Comparison of ENCODE assay signal across 8 cellular contexts in the genomic region with DNA sequence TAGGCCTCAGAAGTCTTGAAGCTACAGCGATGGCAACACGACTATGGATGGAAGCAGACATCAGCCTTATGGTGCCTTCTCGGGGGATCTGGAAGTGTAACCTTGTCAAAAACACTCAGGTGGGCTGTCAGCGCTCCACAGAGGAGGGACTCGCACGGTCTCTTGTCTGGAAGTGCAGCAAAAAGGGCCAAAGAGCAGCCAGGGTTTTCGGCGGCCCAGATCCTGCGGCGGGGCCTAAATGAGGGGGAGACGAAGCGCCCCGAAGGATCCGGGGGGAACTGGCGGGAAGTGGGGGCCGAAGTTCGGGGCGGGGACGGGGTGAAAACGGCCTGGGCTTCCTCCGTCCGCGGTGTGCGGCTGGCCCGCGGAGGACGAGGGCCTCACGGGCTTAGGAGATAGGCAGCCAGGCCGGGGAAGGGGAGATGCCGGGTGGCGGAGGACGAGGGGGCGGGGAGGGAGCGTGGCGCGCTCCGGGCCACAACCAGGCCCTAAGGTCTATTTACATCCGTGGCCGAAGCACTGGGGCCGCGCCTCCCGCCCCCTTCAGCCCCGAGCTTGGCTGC. TPM values are rescaled to one million over a fixed set of nuclear protein-coding genes. Genes with fewer than 3 reads are reported as not detected.
A peak's percentile ranks its signal among the peaks of the same experiment; 100 is the strongest.
DNase-seq lines count a peak whose midpoint lies in the region; ATAC-seq and TF ChIP-seq lines count a peak whose summit lies in the region.

No MANE protein-coding gene starts in this region.

- peaks cover 8% of the 10 kb centered on the region for H3K36me3 Mint-ChIP-seq in activated naive CD8-positive, alpha-beta T cell

- H3K27me3 ChIP-seq in BE2C, result no peaks in the 10 kb centered on the region
- no peaks in the 10 kb centered on the region for H3K27me3 ChIP-seq in kidney epithelial cell (ENCODE audit: control insufficient read depth, insufficient read depth, low read length)
- no peaks in the 10 kb centered on the region for H3K27me3 ChIP-seq in thoracic aorta (replicated peaks; ENCODE audit: insufficient read depth)

- H3K27ac ChIP-seq in thoracic aorta, result peak overlapping the region; percentile 85 to 93

- DNase-seq in BE2C (no peak), kidney epithelial cell (ENCODE audit: low read depth) (no peak), thoracic aorta (ENCODE audit: low spot score) (no peak), medulla oblongata (ENCODE audit: extremely low spot score) (no peak)

- H3K4me3 Mint-ChIP-seq in activated naive CD8-positive, alpha-beta T cell, result peak overlapping the region; percentile 97

- TF ChIP-seq CTCF in BE2C (IDR thresholded peaks at IDR 0.05; ENCODE audit: low read depth, low read length) (no peak), kidney epithelial cell (IDR thresholded peaks at IDR 0.05; ENCODE audit: insufficient read depth, low read length, poor library complexity, severe bottlenecking) (no peak), thoracic aorta (IDR thresholded peaks at IDR 0.05) (no peak)

- H3K9me3 ChIP-seq in BE2C (no peaks in the 10 kb centered on the region), thoracic aorta (no peaks in the 10 kb centered on the region)

- H3K4me3 ChIP-seq in BE2C (ENCODE audit: low read depth, low read length) (peak overlapping the region; percentile 93), kidney epithelial cell (ENCODE audit: low read depth, low read length) (peak overlapping the region; percentile 93), thoracic aorta (peak overlapping the region; percentile 97)

- peaks cover 53% of the 10 kb centered on the region for H3K4me1 Mint-ChIP-seq in activated naive CD8-positive, alpha-beta T cell (ENCODE audit: low read depth)

- H3K36me3 ChIP-seq in BE2C (peaks cover 23% of the 10 kb centered on the region), kidney epithelial cell (ENCODE audit: control insufficient read depth, insufficient read depth, low read length) (no peaks in the 10 kb centered on the region), thoracic aorta (no peaks in the 10 kb centered on the region)

- H3K27ac Mint-ChIP-seq in activated naive CD8-positive, alpha-beta T cell, result peak overlapping the region; percentile 97

- H3K4me1 ChIP-seq in BE2C, result no peaks in the 10 kb centered on the region; the same call in 1 of the 2 replicates
- peaks cover 37 to 50% of the 10 kb centered on the region in 2 donors for H3K4me1 ChIP-seq in thoracic aorta (ENCODE audit: control insufficient read depth in 1 of 2, low read depth in 2 of 2)

- no peaks in the 10 kb centered on the region for H3K9me3 Mint-ChIP-seq in activated naive CD8-positive, alpha-beta T cell (ENCODE audit: low read depth)

- ATAC-seq in HG02610 (IDR thresholded peaks at IDR 0.05; ENCODE audit: unreplicated experiment) (peak; percentile 3), thoracic aorta (ENCODE audit: insufficient number of reproducible peaks, low FRiP score, low read depth) (peak; percentile 9), GM18517 (IDR thresholded peaks at IDR 0.05; ENCODE audit: unreplicated experiment) (no peak), GM18511 (IDR thresholded peaks at IDR 0.05; ENCODE audit: unreplicated experiment) (no peak)

- H3K27me3 Mint-ChIP-seq in activated naive CD8-positive, alpha-beta T cell, result no peaks in the 10 kb centered on the region

RNA-seq across cellular contexts. Expression of a gene that starts 0.6 kb away (rescaled TPM):
- 210 TPM for polyA plus RNA-seq in BE2C (2012; ENCODE audit: insufficient read depth, insufficient read length, low read depth)
- total RNA-seq in kidney epithelial cell, result 70.0 and 76.1 TPM in 2 replicates
- 100 to 1,000 TPM in 1 of 2 donors, 10 to 100 TPM in 1; 51.4 to 101 TPM for total RNA-seq in thoracic aorta

Comparison
In these comparisons a context has a peak if more than half of its experiments do, and no peak if none do; other contexts are left out.
1. ATAC-seq: peak in HG02610 (single experiment) and thoracic aorta (single experiment); none in GM18517 (single experiment) and GM18511 (single experiment).
2. Peak in every context shown above with its lines, with median percentiles within 50 percentile points of each other: H3K4me3 ChIP-seq.